Comparison of ENCODE assay signal across 1 cellular context in the genomic region with DNA sequence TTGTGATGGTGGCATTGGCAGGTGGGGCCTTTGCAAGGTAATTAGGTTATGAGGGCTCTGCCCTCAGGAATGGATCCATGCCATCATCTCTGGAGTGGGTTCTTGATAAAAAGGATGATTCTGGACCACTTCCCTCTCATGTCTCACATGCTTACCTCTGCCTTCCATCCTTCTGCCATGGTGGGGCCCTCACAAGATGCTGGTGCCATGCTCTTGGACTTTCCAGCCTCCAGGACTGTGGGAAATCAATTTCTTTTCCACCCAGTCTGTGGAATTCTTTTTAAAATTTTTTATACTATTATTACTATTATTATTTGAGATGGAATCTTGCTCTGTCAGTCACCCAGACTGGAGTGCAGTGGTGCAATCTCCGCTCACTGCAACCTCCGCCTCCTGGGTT.
TF ChIP-seq lines count a peak whose summit lies in the region.

No MANE protein-coding gene starts in this region.

TF ChIP-seq in A549, 52 proteins besides CTCF, POLR2A, EP300 and RAD21 (continued from another document):
- TF ChIP-seq, protein P1, sequence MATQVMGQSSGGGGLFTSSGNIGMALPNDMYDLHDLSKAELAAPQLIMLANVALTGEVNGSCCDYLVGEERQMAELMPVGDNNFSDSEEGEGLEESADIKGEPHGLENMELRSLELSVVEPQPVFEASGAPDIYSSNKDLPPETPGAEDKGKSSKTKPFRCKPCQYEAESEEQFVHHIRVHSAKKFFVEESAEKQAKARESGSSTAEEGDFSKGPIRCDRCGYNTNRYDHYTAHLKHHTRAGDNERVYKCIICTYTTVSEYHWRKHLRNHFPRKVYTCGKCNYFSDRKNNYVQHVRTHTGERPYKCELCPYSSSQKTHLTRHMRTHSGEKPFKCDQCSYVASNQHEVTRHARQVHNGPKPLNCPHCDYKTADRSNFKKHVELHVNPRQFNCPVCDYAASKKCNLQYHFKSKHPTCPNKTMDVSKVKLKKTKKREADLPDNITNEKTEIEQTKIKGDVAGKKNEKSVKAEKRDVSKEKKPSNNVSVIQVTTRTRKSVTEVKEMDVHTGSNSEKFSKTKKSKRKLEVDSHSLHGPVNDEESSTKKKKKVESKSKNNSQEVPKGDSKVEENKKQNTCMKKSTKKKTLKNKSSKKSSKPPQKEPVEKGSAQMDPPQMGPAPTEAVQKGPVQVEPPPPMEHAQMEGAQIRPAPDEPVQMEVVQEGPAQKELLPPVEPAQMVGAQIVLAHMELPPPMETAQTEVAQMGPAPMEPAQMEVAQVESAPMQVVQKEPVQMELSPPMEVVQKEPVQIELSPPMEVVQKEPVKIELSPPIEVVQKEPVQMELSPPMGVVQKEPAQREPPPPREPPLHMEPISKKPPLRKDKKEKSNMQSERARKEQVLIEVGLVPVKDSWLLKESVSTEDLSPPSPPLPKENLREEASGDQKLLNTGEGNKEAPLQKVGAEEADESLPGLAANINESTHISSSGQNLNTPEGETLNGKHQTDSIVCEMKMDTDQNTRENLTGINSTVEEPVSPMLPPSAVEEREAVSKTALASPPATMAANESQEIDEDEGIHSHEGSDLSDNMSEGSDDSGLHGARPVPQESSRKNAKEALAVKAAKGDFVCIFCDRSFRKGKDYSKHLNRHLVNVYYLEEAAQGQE (IDR thresholded peaks at IDR 0.05): no peak
- TF ChIP-seq EHF (CRISPR knock-in tag; IDR thresholded peaks at IDR 0.05) (no peak), FOXS1 (CRISPR knock-in tag; IDR thresholded peaks at IDR 0.05) (no peak), JUN (IDR thresholded peaks at IDR 0.05) (no peak), CBX8 (IDR thresholded peaks at IDR 0.05) (no peak), ZC3H11A (IDR thresholded peaks at IDR 0.05) (no peak), MAFK (IDR thresholded peaks at IDR 0.05; ENCODE audit: partially characterized antibody) (no peak)
- TF ChIP-seq, protein P2, sequence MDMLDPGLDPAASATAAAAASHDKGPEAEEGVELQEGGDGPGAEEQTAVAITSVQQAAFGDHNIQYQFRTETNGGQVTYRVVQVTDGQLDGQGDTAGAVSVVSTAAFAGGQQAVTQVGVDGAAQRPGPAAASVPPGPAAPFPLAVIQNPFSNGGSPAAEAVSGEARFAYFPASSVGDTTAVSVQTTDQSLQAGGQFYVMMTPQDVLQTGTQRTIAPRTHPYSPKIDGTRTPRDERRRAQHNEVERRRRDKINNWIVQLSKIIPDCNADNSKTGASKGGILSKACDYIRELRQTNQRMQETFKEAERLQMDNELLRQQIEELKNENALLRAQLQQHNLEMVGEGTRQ (IDR thresholded peaks at IDR 0.05): no peak
- TF ChIP-seq, protein P3, sequence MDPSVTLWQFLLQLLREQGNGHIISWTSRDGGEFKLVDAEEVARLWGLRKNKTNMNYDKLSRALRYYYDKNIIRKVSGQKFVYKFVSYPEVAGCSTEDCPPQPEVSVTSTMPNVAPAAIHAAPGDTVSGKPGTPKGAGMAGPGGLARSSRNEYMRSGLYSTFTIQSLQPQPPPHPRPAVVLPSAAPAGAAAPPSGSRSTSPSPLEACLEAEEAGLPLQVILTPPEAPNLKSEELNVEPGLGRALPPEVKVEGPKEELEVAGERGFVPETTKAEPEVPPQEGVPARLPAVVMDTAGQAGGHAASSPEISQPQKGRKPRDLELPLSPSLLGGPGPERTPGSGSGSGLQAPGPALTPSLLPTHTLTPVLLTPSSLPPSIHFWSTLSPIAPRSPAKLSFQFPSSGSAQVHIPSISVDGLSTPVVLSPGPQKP (IDR thresholded peaks at IDR 0.05; ENCODE audit: low read depth, low read length): no peak
- TF ChIP-seq, protein P4, sequence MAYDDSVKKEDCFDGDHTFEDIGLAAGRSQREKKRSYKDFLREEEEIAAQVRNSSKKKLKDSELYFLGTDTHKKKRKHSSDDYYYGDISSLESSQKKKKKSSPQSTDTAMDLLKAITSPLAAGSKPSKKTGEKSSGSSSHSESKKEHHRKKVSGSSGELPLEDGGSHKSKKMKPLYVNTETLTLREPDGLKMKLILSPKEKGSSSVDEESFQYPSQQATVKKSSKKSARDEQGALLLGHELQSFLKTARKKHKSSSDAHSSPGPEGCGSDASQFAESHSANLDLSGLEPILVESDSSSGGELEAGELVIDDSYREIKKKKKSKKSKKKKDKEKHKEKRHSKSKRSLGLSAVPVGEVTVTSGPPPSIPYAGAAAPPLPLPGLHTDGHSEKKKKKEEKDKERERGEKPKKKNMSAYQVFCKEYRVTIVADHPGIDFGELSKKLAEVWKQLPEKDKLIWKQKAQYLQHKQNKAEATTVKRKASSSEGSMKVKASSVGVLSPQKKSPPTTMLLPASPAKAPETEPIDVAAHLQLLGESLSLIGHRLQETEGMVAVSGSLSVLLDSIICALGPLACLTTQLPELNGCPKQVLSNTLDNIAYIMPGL (CRISPR knock-in tag; IDR thresholded peaks at IDR 0.05; ENCODE audit: borderline replicate concordance): no peak
- TF ChIP-seq, protein P5, sequence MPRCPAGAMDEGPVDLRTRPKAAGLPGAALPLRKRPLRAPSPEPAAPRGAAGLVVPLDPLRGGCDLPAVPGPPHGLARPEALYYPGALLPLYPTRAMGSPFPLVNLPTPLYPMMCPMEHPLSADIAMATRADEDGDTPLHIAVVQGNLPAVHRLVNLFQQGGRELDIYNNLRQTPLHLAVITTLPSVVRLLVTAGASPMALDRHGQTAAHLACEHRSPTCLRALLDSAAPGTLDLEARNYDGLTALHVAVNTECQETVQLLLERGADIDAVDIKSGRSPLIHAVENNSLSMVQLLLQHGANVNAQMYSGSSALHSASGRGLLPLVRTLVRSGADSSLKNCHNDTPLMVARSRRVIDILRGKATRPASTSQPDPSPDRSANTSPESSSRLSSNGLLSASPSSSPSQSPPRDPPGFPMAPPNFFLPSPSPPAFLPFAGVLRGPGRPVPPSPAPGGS (IDR thresholded peaks at IDR 0.05): no peak
- TF ChIP-seq, protein P6, sequence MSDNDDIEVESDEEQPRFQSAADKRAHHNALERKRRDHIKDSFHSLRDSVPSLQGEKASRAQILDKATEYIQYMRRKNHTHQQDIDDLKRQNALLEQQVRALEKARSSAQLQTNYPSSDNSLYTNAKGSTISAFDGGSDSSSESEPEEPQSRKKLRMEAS (IDR thresholded peaks at IDR 0.05): no peak
TF ChIP-seq in A549: peak in this region for 0.
